In the genomic region with DNA sequence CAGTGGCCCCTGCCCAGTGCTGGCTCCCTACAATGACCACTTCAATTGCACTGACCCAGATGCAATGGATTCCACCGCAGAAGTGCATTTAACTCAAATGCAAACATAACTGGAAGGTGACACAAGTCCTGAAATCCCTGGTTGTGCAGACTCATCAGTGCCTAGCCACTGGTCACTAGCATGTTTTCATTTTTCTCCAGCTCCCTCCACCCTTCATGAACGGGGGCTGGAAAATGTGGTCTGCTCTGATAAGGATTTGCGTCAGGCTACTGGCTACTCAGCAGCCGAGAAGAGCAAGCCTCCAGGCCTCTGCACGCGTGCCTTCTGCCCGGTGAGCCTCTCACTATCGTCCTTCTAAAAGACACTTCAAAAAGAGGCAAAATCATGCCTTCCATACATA, we compare ENCODE assay signal across 19 cellular contexts. TPM values are rescaled to one million over a fixed set of nuclear protein-coding genes. Genes with fewer than 3 reads are reported as not detected.
DNase-seq lines count a peak whose midpoint lies in the region; ATAC-seq and TF ChIP-seq lines count a peak whose summit lies in the region.
"Had no signal": no experiment of that assay in that cellular context is flagged by ENCODE, and none has a peak within 500 bp of the region (broad histone marks: within the 10 kb centered on the region; RNA-seq: fewer than 3 reads in every experiment).

No MANE protein-coding gene starts in this region.

- peaks cover 95% of the 10 kb centered on the region for H3K4me1 Mint-ChIP-seq in activated T-cell treated with anti-CD3 and anti-CD28 coated beads, Interleukin-2, amount 50 U/mL, for 72 hours (ENCODE audit: low read depth)
- H3K4me1 Mint-ChIP-seq in brain, result peaks cover 21% of the 10 kb centered on the region
- H3K4me1 Mint-ChIP-seq: nephron had no signal

- intact Hi-C loops in uterus (cut with DNase I; ENCODE audit: low total_unique reads), result no loop called here

- H3K27me3 Mint-ChIP-seq in activated T-cell treated with anti-CD3 and anti-CD28 coated beads, Interleukin-2, amount 50 U/mL, for 72 hours (ENCODE audit: low read depth), result no peaks in the 10 kb centered on the region
- H3K27me3 Mint-ChIP-seq in brain, result peaks cover 8% of the 10 kb centered on the region

- H2AK5ac ChIP-seq in trophoblast cell (ENCODE audit: low read length), result no peak overlapping the region

- H4K91ac ChIP-seq in trophoblast cell (ENCODE audit: low read depth, low read length), result no peak overlapping the region

- peaks cover 20% of the 10 kb centered on the region for H3K79me1 ChIP-seq in trophoblast cell (ENCODE audit: low read length)

- H4K8ac ChIP-seq in trophoblast cell (ENCODE audit: low read depth, low read length), result no peak overlapping the region

- H3K9me3 ChIP-seq in trophoblast cell (ENCODE audit: insufficient read depth, low read depth, low read length) (no peaks in the 10 kb centered on the region), uterus (no peaks in the 10 kb centered on the region)
- H3K9me3 ChIP-seq: left ventricle myocardium inferior, tibial artery had no signal

- no peak overlapping the region for H3K4ac ChIP-seq in trophoblast cell (ENCODE audit: low read depth, low read length)

- no CpG with 5 or more reads among the region's 8 CpGs for WGBS in trophoblast cell (ENCODE audit: extremely low coverage, insufficient coverage, insufficient read length)

- peak overlapping the region; percentile 60 for H3K27ac ChIP-seq in trophoblast cell (ENCODE audit: low read depth, low read length)
- H3K27ac ChIP-seq in uterus, result no peak overlapping the region
- H3K27ac ChIP-seq: coronary artery, left ventricle myocardium inferior, tibial artery, WERI-Rb-1 had no signal

- H3K18ac ChIP-seq in trophoblast cell (ENCODE audit: low read length), result no peak overlapping the region

- no peak overlapping the region for H3K4me2 ChIP-seq in trophoblast cell (ENCODE audit: low read length)

- no peak overlapping the region for H3K23ac ChIP-seq in trophoblast cell (ENCODE audit: low read length)

- H3K79me2 ChIP-seq in trophoblast cell (ENCODE audit: control insufficient read depth, insufficient read depth, low read length, poor library complexity), result no peaks in the 10 kb centered on the region

- no peak overlapping the region for H3K4me3 ChIP-seq in trophoblast cell (ENCODE audit: low read depth, low read length)
- no peak overlapping the region for H3K4me3 ChIP-seq in uterus
- H3K4me3 ChIP-seq: coronary artery, left ventricle myocardium inferior, tibial artery had no signal

- peaks cover 24 to 26% of the 10 kb centered on the region in 2 experiments for H3K4me1 ChIP-seq in trophoblast cell (ENCODE audit: control insufficient read depth in 1 of 2, insufficient read depth in 2 of 2, low read length in 2 of 2)
- H3K4me1 ChIP-seq in uterus, result no peaks in the 10 kb centered on the region

- H3K4me3 Mint-ChIP-seq in activated T-cell treated with anti-CD3 and anti-CD28 coated beads, Interleukin-2, amount 50 U/mL, for 72 hours, result peak overlapping the region; percentile 16 to 51
- H3K4me3 Mint-ChIP-seq in brain, result no peak overlapping the region
- H3K4me3 Mint-ChIP-seq: nephron had no signal

- H3K27me3 ChIP-seq in trophoblast cell (ENCODE audit: insufficient read depth, low read length), result no peaks in the 10 kb centered on the region
- no peaks in the 10 kb centered on the region for H3K27me3 ChIP-seq in uterus
- H3K27me3 ChIP-seq: tibial artery had no signal

- H4K12ac ChIP-seq in trophoblast cell (ENCODE audit: low read depth, low read length), result no peak overlapping the region

- no peak overlapping the region for H2BK5ac ChIP-seq in trophoblast cell (ENCODE audit: low read depth, low read length, poor library complexity)

- no peak for DNase-seq in activated T-cell treated with anti-CD3 and anti-CD28 coated beads, Interleukin-2, amount 50 U/mL, for 72 hours
- DNase-seq in activated T-cell treated with anti-CD3 and anti-CD28 coated beads, Interleukin-2, amount 50 U/mL, for 48 hours, result no peak
- DNase-seq in OCI-M1 (lab: John Stamatoyannopoulos, UW) (peak; percentile 99), trophoblast cell (peak; percentile 48 to 59), uterus (no peak), NCI-H187 (lab: John Stamatoyannopoulos, UW) (no peak), NCI-H524 (lab: John Stamatoyannopoulos, UW) (no peak)
- DNase-seq: DMS153; head of caudate nucleus; left ventricle myocardium inferior; NCI-H1105; NCI-H524 treated with DMSO at 0.1 percent for 48 hours; stimulated activated CD4-positive, alpha-beta T cell treated with anti-CD3 and anti-CD28 coated beads, Interleukin-2, amount 100 ng/mL, for 24 hours; stimulated activated naive CD4-positive, alpha-beta T cell; tibial artery; WERI-Rb-1 had no signal

- H3K27ac Mint-ChIP-seq in activated T-cell treated with anti-CD3 and anti-CD28 coated beads, Interleukin-2, amount 50 U/mL, for 72 hours, result peak overlapping the region; percentile 8
- H3K27ac Mint-ChIP-seq in brain, result peak overlapping the region in 3 of 5 experiments; percentile 51 to 96 (median 83)
- H3K27ac Mint-ChIP-seq: nephron had no signal

- no peak overlapping the region for H2AFZ ChIP-seq in trophoblast cell (ENCODE audit: insufficient read depth, low read length, poor library complexity)

- no peak for TF ChIP-seq POLR2A in uterus (IDR thresholded peaks at IDR 0.05)

- no peaks in the 10 kb centered on the region for H3K36me3 ChIP-seq in trophoblast cell (ENCODE audit: control insufficient read depth in 1 of 2, insufficient read depth in 2 of 2, low read length in 2 of 2)
- H3K36me3 ChIP-seq in uterus, result no peaks in the 10 kb centered on the region
- H3K36me3 ChIP-seq: left ventricle myocardium inferior, tibial artery, WERI-Rb-1 had no signal

- no peak overlapping the region for H3K9ac ChIP-seq in trophoblast cell (ENCODE audit: low read length)

- no peaks in the 10 kb centered on the region for H3K9me3 Mint-ChIP-seq in activated T-cell treated with anti-CD3 and anti-CD28 coated beads, Interleukin-2, amount 50 U/mL, for 72 hours
- no peaks in the 10 kb centered on the region for H3K9me3 Mint-ChIP-seq in brain
- H3K9me3 Mint-ChIP-seq: nephron had no signal

- TF ChIP-seq CTCF in brain (conservative IDR thresholded peaks at IDR 0.05) (no peak), uterus (IDR thresholded peaks at IDR 0.05) (no peak)

- ATAC-seq in activated T-cell treated with anti-CD3 and anti-CD28 coated beads, Interleukin-2, amount 50 U/mL, for 72 hours (replicated peaks in 1 of 2), result no peak

- no peak overlapping the region for H3K14ac ChIP-seq in trophoblast cell (ENCODE audit: low read length)

- H2BK120ac ChIP-seq in trophoblast cell (ENCODE audit: insufficient read depth, low read length, poor library complexity), result no peak overlapping the region

- H3K36me3 Mint-ChIP-seq in activated T-cell treated with anti-CD3 and anti-CD28 coated beads, Interleukin-2, amount 50 U/mL, for 72 hours (ENCODE audit: insufficient read depth in 2 of 2), result peaks cover 9 to 33% of the 10 kb centered on the region in 2 donors
- no peaks in the 10 kb centered on the region for H3K36me3 Mint-ChIP-seq in brain

- H2BK12ac ChIP-seq in trophoblast cell (ENCODE audit: low read length), result no peak overlapping the region

RNA-seq across cellular contexts. Expression of gene FURIN, which starts 27.4 kb away (rescaled TPM):
- total RNA-seq in activated T-cell treated with anti-CD3 and anti-CD28 coated beads, Interleukin-2, amount 50 U/mL, for 72 hours, result 100 to 1,000 TPM; 604 to 721 TPM
- 22.9 TPM for polyA plus RNA-seq in brain (ENCODE audit: insufficient read depth, low read depth, low replicate concordance)
- 241 and 261 TPM in 2 replicates for polyA plus RNA-seq in trophoblast cell (2013)
- 10 to 100 TPM; 20.5 to 54.8 (median 30.5) TPM for total RNA-seq in uterus

RNA-seq across cellular contexts. Expression of gene FES, which starts 43.4 kb away (rescaled TPM):
- total RNA-seq in activated T-cell treated with anti-CD3 and anti-CD28 coated beads, Interleukin-2, amount 50 U/mL, for 72 hours, result 10 to 100 TPM; 68.3 to 81.5 TPM
- 4.1 TPM for polyA plus RNA-seq in brain (ENCODE audit: insufficient read depth, low read depth, low replicate concordance)
- 11.0 and 11.7 TPM in 2 replicates for polyA plus RNA-seq in trophoblast cell (2013)
- total RNA-seq in uterus, result 100 to 1,000 TPM in 1 of 4 donors, 10 to 100 TPM in 2, 1 to 10 TPM in 1; 4.4 to 968 (median 60.1) TPM

Comparison
In these comparisons a context has a peak if more than half of its experiments do, and no peak if none do; other contexts are left out.
1. DNase-seq: peak in OCI-M1 (single experiment) and trophoblast cell (2 of 2); none in activated T-cell treated with anti-CD3 and anti-CD28 coated beads, Interleukin-2, amount 50 U/mL, for 72 hours (0 of 2), activated T-cell treated with anti-CD3 and anti-CD28 coated beads, Interleukin-2, amount 50 U/mL, for 48 hours (0 of 2), uterus (0 of 2), NCI-H187 (0 of 2) and NCI-H524 (0 of 2).
2. H3K4me3 Mint-ChIP-seq: peak in activated T-cell treated with anti-CD3 and anti-CD28 coated beads, Interleukin-2, amount 50 U/mL, for 72 hours (2 of 2); none in brain (0 of 5).
3. RNA of gene FURIN, which starts 27.4 kb away (total RNA-seq): 604 to 721 TPM in activated T-cell treated with anti-CD3 and anti-CD28 coated beads, Interleukin-2, amount 50 U/mL, for 72 hours; 20.5 to 54.8 TPM in uterus; every median in the first group is over 10 times any median in the second.